In the genomic region with DNA sequence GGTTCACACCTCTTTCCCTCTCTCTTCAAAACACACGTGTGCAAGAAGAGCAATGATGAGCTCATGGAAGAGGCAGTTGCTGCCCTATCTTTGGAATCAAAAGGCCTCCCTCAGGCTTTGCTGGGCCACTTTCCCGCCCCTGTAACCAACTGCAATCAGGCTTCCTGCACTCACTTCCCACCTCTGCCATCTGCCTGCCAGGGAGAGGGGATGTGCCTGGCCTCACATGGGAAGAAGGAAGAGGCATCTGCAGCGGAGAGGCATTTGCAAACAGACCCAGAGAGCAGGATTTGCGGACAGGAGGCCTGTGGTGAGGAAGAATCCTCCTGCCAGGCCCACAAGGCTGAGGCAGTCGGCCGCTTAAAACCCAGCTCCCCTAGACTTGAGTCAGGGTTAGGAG, we compare ENCODE assay signal across 1 cellular context.
TF ChIP-seq lines count a peak whose summit lies in the region.

No MANE protein-coding gene starts in this region.

TF ChIP-seq in H1, 55 proteins besides CTCF, POLR2A, EP300 and RAD21:
- TF ChIP-seq GTF2F1 (IDR thresholded peaks at IDR 0.05; ENCODE audit: borderline replicate concordance, low read depth, low read length) (no peak), CBX8 (IDR thresholded peaks at IDR 0.05; ENCODE audit: borderline replicate concordance, low read depth, low read length) (no peak)
- TF ChIP-seq, protein P1, sequence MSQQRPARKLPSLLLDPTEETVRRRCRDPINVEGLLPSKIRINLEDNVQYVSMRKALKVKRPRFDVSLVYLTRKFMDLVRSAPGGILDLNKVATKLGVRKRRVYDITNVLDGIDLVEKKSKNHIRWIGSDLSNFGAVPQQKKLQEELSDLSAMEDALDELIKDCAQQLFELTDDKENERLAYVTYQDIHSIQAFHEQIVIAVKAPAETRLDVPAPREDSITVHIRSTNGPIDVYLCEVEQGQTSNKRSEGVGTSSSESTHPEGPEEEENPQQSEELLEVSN (IDR thresholded peaks at IDR 0.05) = peak; percentile 90
- TF ChIP-seq, protein P2, sequence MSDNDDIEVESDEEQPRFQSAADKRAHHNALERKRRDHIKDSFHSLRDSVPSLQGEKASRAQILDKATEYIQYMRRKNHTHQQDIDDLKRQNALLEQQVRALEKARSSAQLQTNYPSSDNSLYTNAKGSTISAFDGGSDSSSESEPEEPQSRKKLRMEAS (IDR thresholded peaks at IDR 0.05) = peak; percentile 81; the same call in 1 of the 2 replicates
